1 cellular context compared by ENCODE assay signal in genomic region chr3:129077222-129077621, GRCh38.
TF ChIP-seq lines count a peak whose summit lies in the region.

No MANE protein-coding gene starts in this region.

TF ChIP-seq in HepG2, 621 proteins besides CTCF, POLR2A, EP300 and RAD21 (continued from another document and continues in another):
- no peak for TF ChIP-seq ZNF839 (CRISPR knock-in tag; IDR thresholded peaks at IDR 0.05; ENCODE audit: borderline replicate concordance)
- TF ChIP-seq FOXA3 (CRISPR knock-in tag; IDR thresholded peaks at IDR 0.05) = peak; percentile 50; the same call in 1 of the 2 replicates
- no peak for TF ChIP-seq PITX1 (CRISPR knock-in tag; IDR thresholded peaks at IDR 0.05)
- TF ChIP-seq PRPF4 (IDR thresholded peaks at IDR 0.05; ENCODE audit: low read depth, low read length, poor library complexity, severe bottlenecking) = no peak
- TF ChIP-seq ZBTB3 (CRISPR knock-in tag; IDR thresholded peaks at IDR 0.05; ENCODE audit: borderline replicate concordance, low read depth) = no peak
- TF ChIP-seq SMYD3 (CRISPR knock-in tag; IDR thresholded peaks at IDR 0.05) = no peak
- no peak for TF ChIP-seq FOXK1 (CRISPR knock-in tag; IDR thresholded peaks at IDR 0.05; ENCODE audit: borderline replicate concordance, low read depth)
- no peak for TF ChIP-seq GRHL1 (CRISPR knock-in tag; conservative IDR thresholded peaks at IDR 0.05)
- peak; percentile 39; the same call in 1 of the 2 replicates for TF ChIP-seq PAXIP1 (CRISPR knock-in tag; conservative IDR thresholded peaks at IDR 0.05)
- TF ChIP-seq ZNF563 (CRISPR knock-in tag; IDR thresholded peaks at IDR 0.05) = no peak
- peak; percentile 32 to 43 for TF ChIP-seq MAFK (conservative IDR thresholded peaks at IDR 0.05 in 1 of 2, IDR thresholded peaks at IDR 0.05 in 1 of 2; ENCODE audit: low read length in 2 of 2)
- TF ChIP-seq HMGXB3 (CRISPR knock-in tag; IDR thresholded peaks at IDR 0.05; ENCODE audit: borderline replicate concordance) = peak; percentile 67; the same call in 1 of the 2 replicates
- no peak for TF ChIP-seq MBD4 (IDR thresholded peaks at IDR 0.05; ENCODE audit: borderline replicate concordance, low read length)
- TF ChIP-seq RBM22 (optimal IDR thresholded peaks at IDR 0.05; ENCODE audit: low read length) = no peak
- peak; percentile 41; the same call in 1 of the 2 replicates for TF ChIP-seq HNF4G (IDR thresholded peaks at IDR 0.05; ENCODE audit: borderline replicate concordance, low read depth, low read length)
- no peak for TF ChIP-seq HNF4G (CRISPR knock-in tag; IDR thresholded peaks at IDR 0.05; ENCODE audit: borderline replicate concordance, low read depth)
- 0 out of 4 replicates have a peak, but pooled peaks of 1 of the 2 experiments have one; percentile 33 for TF ChIP-seq NR2F1 (CRISPR knock-in tag; IDR thresholded peaks at IDR 0.05)
- TF ChIP-seq MAF1 (CRISPR knock-in tag; IDR thresholded peaks at IDR 0.05; ENCODE audit: borderline replicate concordance) = no peak
- no peak for TF ChIP-seq SOX6 (IDR thresholded peaks at IDR 0.05)
- TF ChIP-seq SOX6 (CRISPR knock-in tag; IDR thresholded peaks at IDR 0.05) = no peak
- no peak for TF ChIP-seq MXI1 (IDR thresholded peaks at IDR 0.05; ENCODE audit: borderline replicate concordance, low read depth, low read length)
- TF ChIP-seq HOXA9 (CRISPR knock-in tag; IDR thresholded peaks at IDR 0.05; ENCODE audit: borderline replicate concordance) = no peak
- no peak for TF ChIP-seq ZNF556 (CRISPR knock-in tag; IDR thresholded peaks at IDR 0.05; ENCODE audit: borderline replicate concordance)
- no peak for TF ChIP-seq KDM5A (IDR thresholded peaks at IDR 0.05; ENCODE audit: borderline replicate concordance, low read length)
- no peak for TF ChIP-seq ZBTB7B (CRISPR knock-in tag; IDR thresholded peaks at IDR 0.05)
- no peak for TF ChIP-seq CREB1 (IDR thresholded peaks at IDR 0.05)
- peak; percentile 40; the same call in 1 of the 2 replicates for TF ChIP-seq CREB1 (CRISPR knock-in tag; IDR thresholded peaks at IDR 0.05)
- peak; percentile 65 for TF ChIP-seq TEAD3 (CRISPR knock-in tag; optimal IDR thresholded peaks at IDR 0.05; ENCODE audit: borderline replicate concordance)
- no peak for TF ChIP-seq FOXP4 (CRISPR knock-in tag; IDR thresholded peaks at IDR 0.05)
- no peak for TF ChIP-seq ZNF720 (CRISPR knock-in tag; IDR thresholded peaks at IDR 0.05)
- TF ChIP-seq ZNF704 (CRISPR knock-in tag; IDR thresholded peaks at IDR 0.05; ENCODE audit: borderline replicate concordance) = no peak
- no peak for TF ChIP-seq BORCS8-MEF2B (CRISPR knock-in tag; IDR thresholded peaks at IDR 0.05)
- no peak for TF ChIP-seq ZNF30 (CRISPR knock-in tag; IDR thresholded peaks at IDR 0.05)
- TF ChIP-seq ZNF781 (CRISPR knock-in tag; IDR thresholded peaks at IDR 0.05; ENCODE audit: borderline replicate concordance, not compliant biosample characterization) = no peak
- 0 out of 2 replicates have a peak, but pooled peaks have one; percentile 45 for TF ChIP-seq MAFF (IDR thresholded peaks at IDR 0.05; ENCODE audit: low read depth, low read length)
- peak; percentile 26; the same call in 1 of the 2 replicates for TF ChIP-seq ARID5B (CRISPR knock-in tag; IDR thresholded peaks at IDR 0.05)
- TF ChIP-seq ARNTL (CRISPR knock-in tag; IDR thresholded peaks at IDR 0.05) = no peak
- TF ChIP-seq ZBTB20 (CRISPR knock-in tag; IDR thresholded peaks at IDR 0.05; ENCODE audit: borderline replicate concordance, low read depth) = no peak
- TF ChIP-seq ZFP62 (CRISPR knock-in tag; IDR thresholded peaks at IDR 0.05) = no peak
- TF ChIP-seq XRCC5 (optimal IDR thresholded peaks at IDR 0.05; ENCODE audit: low read length) = no peak
- peak; percentile 56 for TF ChIP-seq RARA (CRISPR knock-in tag; IDR thresholded peaks at IDR 0.05)
- TF ChIP-seq ZNF256 (CRISPR knock-in tag; conservative IDR thresholded peaks at IDR 0.05) = no peak
- peak; percentile 25; the same call in 1 of the 2 replicates for TF ChIP-seq HNF4A (CRISPR knock-in tag; IDR thresholded peaks at IDR 0.05)
- no peak for TF ChIP-seq GLMP (CRISPR knock-in tag; IDR thresholded peaks at IDR 0.05; ENCODE audit: borderline replicate concordance)
- no peak for TF ChIP-seq RNF219 (CRISPR knock-in tag; IDR thresholded peaks at IDR 0.05)
